ENCODE assay signal across 17 cellular contexts in the genomic region with DNA sequence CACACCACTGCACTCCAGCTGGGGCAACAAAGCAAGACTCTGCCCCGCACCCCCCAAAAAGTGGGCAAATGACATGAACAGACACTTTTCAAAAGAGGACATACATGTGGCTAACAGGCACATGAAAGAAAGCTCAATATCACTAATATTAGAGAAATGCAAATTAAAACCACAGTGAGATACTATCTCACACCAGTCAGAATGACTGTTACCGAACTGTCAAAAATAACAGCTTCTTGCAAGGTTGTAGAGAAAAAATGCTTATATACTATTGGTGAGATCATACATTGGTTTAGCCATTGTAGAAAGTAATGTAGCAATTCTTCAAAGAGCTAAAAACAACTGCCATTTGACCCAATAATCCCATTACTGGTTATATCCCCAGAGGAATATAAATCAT.
A peak's percentile ranks its signal among the peaks of the same experiment; 100 is the strongest.
DNase-seq lines count a peak whose midpoint lies in the region; ATAC-seq lines count a peak whose summit lies in the region.
"Had no signal": no experiment of that assay in that cellular context is flagged by ENCODE, and none has a peak within 500 bp of the region (broad histone marks: within the 10 kb centered on the region; RNA-seq: fewer than 3 reads in every experiment).

No MANE protein-coding gene starts in this region.

- no peaks in the 10 kb centered on the region for H3K36me3 Mint-ChIP-seq in CD8-positive, alpha-beta memory T cell

- H3K27ac ChIP-seq in CD8-positive, alpha-beta memory T cell (ENCODE audit: low read depth, low read length): no peak overlapping the region
- H3K27ac ChIP-seq: 22Rv1, C4-2B, SK-N-MC had no signal

- H3K9me3 Mint-ChIP-seq in CD8-positive, alpha-beta memory T cell: no peaks in the 10 kb centered on the region

- ATAC-seq in activated CD4-positive, CD25-positive, alpha-beta regulatory T cell treated with anti-CD3 and anti-CD28 coated beads, Interleukin-2, amount 50 U/mL, for 24 hours: peak; percentile 73 to 76
- ATAC-seq in GM19452 (IDR thresholded peaks at IDR 0.05; ENCODE audit: unreplicated experiment): peak; percentile 75
- ATAC-seq in HG03378 (IDR thresholded peaks at IDR 0.05; ENCODE audit: unreplicated experiment): peak; percentile 66

- H3K4me3 ChIP-seq in CD8-positive, alpha-beta memory T cell (ENCODE audit: low read length): no peak overlapping the region
- H3K4me3 ChIP-seq: SK-N-MC had no signal

- peaks cover 2 to 22% of the 10 kb centered on the region in 2 donors for H3K27me3 Mint-ChIP-seq in CD8-positive, alpha-beta memory T cell

- POLR2A ChIA-PET in CD8-positive, alpha-beta memory T cell (lab: Charles Lee): no interaction called here

- H3K36me3 ChIP-seq in CD8-positive, alpha-beta memory T cell (ENCODE audit: insufficient read depth, low read length): no peaks in the 10 kb centered on the region

- H3K27me3 ChIP-seq in CD8-positive, alpha-beta memory T cell (ENCODE audit: insufficient read depth, low read length, poor library complexity, severe bottlenecking): no peaks in the 10 kb centered on the region

- no peaks in the 10 kb centered on the region for H3K9me3 ChIP-seq in CD8-positive, alpha-beta memory T cell (ENCODE audit: low read length)

- H3K27ac Mint-ChIP-seq in CD8-positive, alpha-beta memory T cell: no peak overlapping the region

- no peak overlapping the region for H3K4me3 Mint-ChIP-seq in CD8-positive, alpha-beta memory T cell

- CTCF ChIA-PET in CD8-positive, alpha-beta memory T cell (lab: Charles Lee): interaction anchor here (0.6 to 1.0 kb wide), 2 partner anchors 8 to 37 kb away, joined by 3 to 6 read pairs; no protein-coding TSS in a partner anchor

- no peaks in the 10 kb centered on the region for H3K4me1 ChIP-seq in CD8-positive, alpha-beta memory T cell (ENCODE audit: insufficient read depth, low read length)

- H3K4me1 Mint-ChIP-seq in CD8-positive, alpha-beta memory T cell: peaks cover 6 to 14% (median 11%) of the 10 kb centered on the region in 3 donors

- DNase-seq in activated CD4-positive, CD25-positive, alpha-beta regulatory T cell (lab: John Stamatoyannopoulos, UW): no peak
- no peak for DNase-seq in NCI-H1694 (lab: John Stamatoyannopoulos, UW)
- DNase-seq in CD8-positive, alpha-beta memory T cell: no peak
- no peak for DNase-seq in DMS153 (lab: John Stamatoyannopoulos, UW)
- DNase-seq in stimulated activated CD4-positive, alpha-beta T cell treated with anti-CD3 and anti-CD28 coated beads, Interleukin-15, amount 100 ng/mL, for 24 hours: no peak
- DNase-seq: AML-193, COR-L47, DMS 273 treated with DMSO at 0.1 percent for 48 hours, NCI-H1694 treated with DMSO at 0.1 percent for 48 hours, NCI-H510A treated with DMSO at 0.1 percent for 48 hours, SHP77 had no signal
